15 cellular contexts compared by ENCODE assay signal in genomic region chr16:78957328-78958100, GRCh38.
DNase-seq lines count a peak whose midpoint lies in the region; ATAC-seq and TF ChIP-seq lines count a peak whose summit lies in the region.
"Had no signal": no experiment of that assay in that cellular context is flagged by ENCODE, and none has a peak within 500 bp of the region (broad histone marks: within the 10 kb centered on the region; RNA-seq: fewer than 3 reads in every experiment).

No MANE protein-coding gene starts in this region.

- WGBS in right lobe of liver (ENCODE audit: insufficient coverage, low coverage, low lambda C conversion rate, missing lambda C conversion rate): 78% methylated on average over 14 of the region's 15 CpGs

- no peak overlapping the region for H3K27ac ChIP-seq in right lobe of liver
- H3K27ac ChIP-seq: breast epithelium, heart left ventricle, Peyer's patch had no signal

- H3K27me3 ChIP-seq in right lobe of liver: no peaks in the 10 kb centered on the region
- H3K27me3 ChIP-seq: breast epithelium, heart left ventricle, Peyer's patch had no signal

- TF ChIP-seq CTCF in right lobe of liver (IDR thresholded peaks at IDR 0.05) (no peak), GM13977 (IDR thresholded peaks at IDR 0.05; ENCODE audit: extremely low read depth, insufficient read depth, missing control alignments) (no peak)

- peaks cover 4% of the 10 kb centered on the region for H3K4me1 Mint-ChIP-seq in activated CD4-positive, alpha-beta T cell treated with anti-CD3 and anti-CD28 coated beads, Interleukin-2, amount 10 ng/mL, durations not matched to agents 24 days and 14 days
- peaks cover 23% of the 10 kb centered on the region for H3K4me1 Mint-ChIP-seq in memory B cell

- TF ChIP-seq POLR2A in right lobe of liver (IDR thresholded peaks at IDR 0.05): no peak

- DNase-seq in activated CD4-positive, alpha-beta T cell treated with anti-CD3 and anti-CD28 coated beads for 48 hours: peak; percentile 56
- DNase-seq in activated CD4-positive, alpha-beta T cell treated with anti-CD3 and anti-CD28 coated beads, Interleukin-2, amount 10 ng/mL, durations not matched to agents 24 days and 14 days: no peak
- DNase-seq in activated CD4-positive, alpha-beta T cell treated with anti-CD3 and anti-CD28 coated beads, Interleukin-2, amount 50 U/mL, for 48 hours: peak; percentile 42 to 59
- DNase-seq in memory B cell (ENCODE audit: low spot score in 2 of 2) (no peak), right lobe of liver (no peak), GM13977 (ENCODE audit: low spot score) (no peak), G401 (ENCODE audit: low spot score) (no peak)
- peak; percentile 52 for DNase-seq in stimulated activated CD8-positive, alpha-beta memory T cell treated with anti-CD3 and anti-CD28 coated beads, Interleukin-4, amount 100 ng/mL, for 48 hours
- DNase-seq: activated CD8-positive, alpha-beta memory T cell treated with anti-CD3 and anti-CD28 coated beads, Interleukin-2, amount 50 U/mL, for 48 hours; H9; heart left ventricle; naive thymus-derived CD8-positive, alpha-beta T cell; NCI-H2171; Peyer's patch had no signal

- no peaks in the 10 kb centered on the region for H3K36me3 ChIP-seq in right lobe of liver
- H3K36me3 ChIP-seq: breast epithelium, heart left ventricle, Peyer's patch had no signal

- no peaks in the 10 kb centered on the region for H3K9me3 ChIP-seq in right lobe of liver
- H3K9me3 ChIP-seq: breast epithelium, heart left ventricle, Peyer's patch had no signal

- no peak overlapping the region for H3K4me3 Mint-ChIP-seq in activated CD4-positive, alpha-beta T cell treated with anti-CD3 and anti-CD28 coated beads, Interleukin-2, amount 10 ng/mL, durations not matched to agents 24 days and 14 days
- H3K4me3 Mint-ChIP-seq in memory B cell: no peak overlapping the region
- H3K4me3 Mint-ChIP-seq: H9; naive thymus-derived CD8-positive, alpha-beta T cell had no signal

- in situ Hi-C loops in GM13977 (cut with MboI; ENCODE audit: low pct_unique_long_range_greater_than_20kb, low sequenced_read_pairs, unreplicated experiment) (no loop called here), G401 (cut with HindIII; ENCODE audit: low sequenced_read_pairs) (no loop called here)

- peaks cover 18% of the 10 kb centered on the region for H3K9me3 Mint-ChIP-seq in activated CD4-positive, alpha-beta T cell treated with anti-CD3 and anti-CD28 coated beads, Interleukin-2, amount 10 ng/mL, durations not matched to agents 24 days and 14 days
- peaks cover 5% of the 10 kb centered on the region for H3K9me3 Mint-ChIP-seq in memory B cell
- H3K9me3 Mint-ChIP-seq: H9 had no signal

- no peaks in the 10 kb centered on the region for H3K4me1 ChIP-seq in right lobe of liver
- H3K4me1 ChIP-seq: breast epithelium, heart left ventricle, Peyer's patch had no signal

- no peaks in the 10 kb centered on the region for H3K36me3 Mint-ChIP-seq in activated CD4-positive, alpha-beta T cell treated with anti-CD3 and anti-CD28 coated beads, Interleukin-2, amount 10 ng/mL, durations not matched to agents 24 days and 14 days (ENCODE audit: low read depth)
- peaks cover 3% of the 10 kb centered on the region for H3K36me3 Mint-ChIP-seq in memory B cell

- intact Hi-C loops in activated CD4-positive, alpha-beta T cell treated with anti-CD3 and anti-CD28 coated beads, Interleukin-2, amount 10 ng/mL, durations not matched to agents 24 days and 14 days (cut with micrococcal nuclease): no loop called here
- intact Hi-C loops in right lobe of liver (cut with DNase I): no loop called here

- no peak for ATAC-seq in memory B cell (ENCODE audit: low read depth)
- ATAC-seq in right lobe of liver: no peak
- ATAC-seq: heart left ventricle; naive thymus-derived CD8-positive, alpha-beta T cell had no signal

- H3K4me3 ChIP-seq in right lobe of liver: no peak overlapping the region
- H3K4me3 ChIP-seq: breast epithelium, heart left ventricle, Peyer's patch had no signal

- no peak overlapping the region for H3K27ac Mint-ChIP-seq in activated CD4-positive, alpha-beta T cell treated with anti-CD3 and anti-CD28 coated beads, Interleukin-2, amount 10 ng/mL, durations not matched to agents 24 days and 14 days
- H3K27ac Mint-ChIP-seq in memory B cell: peak overlapping the region; percentile 51
- H3K27ac Mint-ChIP-seq: H9 had no signal

- no peaks in the 10 kb centered on the region for H3K27me3 Mint-ChIP-seq in activated CD4-positive, alpha-beta T cell treated with anti-CD3 and anti-CD28 coated beads, Interleukin-2, amount 10 ng/mL, durations not matched to agents 24 days and 14 days
- H3K27me3 Mint-ChIP-seq in memory B cell: peaks cover 5% of the 10 kb centered on the region
- H3K27me3 Mint-ChIP-seq: naive thymus-derived CD8-positive, alpha-beta T cell had no signal

Comparison
In these comparisons a context has a peak if more than half of its experiments do, and no peak if none do; other contexts are left out.
1. DNase-seq: peak in activated CD4-positive, alpha-beta T cell treated with anti-CD3 and anti-CD28 coated beads for 48 hours (single experiment), activated CD4-positive, alpha-beta T cell treated with anti-CD3 and anti-CD28 coated beads, Interleukin-2, amount 50 U/mL, for 48 hours (2 of 2) and stimulated activated CD8-positive, alpha-beta memory T cell treated with anti-CD3 and anti-CD28 coated beads, Interleukin-4, amount 100 ng/mL, for 48 hours (single experiment); none in activated CD4-positive, alpha-beta T cell treated with anti-CD3 and anti-CD28 coated beads, Interleukin-2, amount 10 ng/mL, durations not matched to agents 24 days and 14 days (single experiment), memory B cell (0 of 2), right lobe of liver (0 of 3), GM13977 (single experiment) and G401 (single experiment).